ENCODE assay signal across 16 cellular contexts in the genomic region with DNA sequence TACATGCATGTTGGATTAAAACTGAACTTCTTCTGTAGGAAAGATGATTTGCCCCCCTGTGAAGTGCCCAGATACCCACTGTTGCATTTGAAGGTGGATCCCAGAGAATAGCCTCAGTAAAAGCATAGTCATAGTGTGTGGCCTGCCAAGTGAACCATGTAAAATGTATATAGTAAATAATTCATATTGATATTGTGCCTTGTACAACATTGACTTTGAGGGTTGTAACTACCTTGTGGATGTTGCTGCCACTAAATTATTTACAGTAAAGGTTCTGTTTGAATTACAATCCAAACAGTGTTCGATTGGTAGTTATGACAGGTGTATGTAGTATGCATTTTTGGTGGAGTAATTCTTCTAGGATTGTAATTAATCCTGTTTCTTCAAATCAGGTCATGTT. TPM values are rescaled to one million over a fixed set of nuclear protein-coding genes. Genes with fewer than 3 reads are reported as not detected.
DNase-seq lines count a peak whose midpoint lies in the region; ATAC-seq and TF ChIP-seq lines count a peak whose summit lies in the region.
"Had no signal": no experiment of that assay in that cellular context is flagged by ENCODE, and none has a peak within 500 bp of the region (broad histone marks: within the 10 kb centered on the region; RNA-seq: fewer than 3 reads in every experiment).

No MANE protein-coding gene starts in this region.

- no peaks in the 10 kb centered on the region for H3K27me3 ChIP-seq in HUES64 (ENCODE audit: insufficient read depth, low read length)
- no peaks in the 10 kb centered on the region for H3K27me3 ChIP-seq in gastrocnemius medialis
- no peaks in the 10 kb centered on the region for H3K27me3 ChIP-seq in brain microvascular endothelial cell (replicated peaks)
- H3K27me3 ChIP-seq: cardiac muscle cell had no signal

- TF ChIP-seq POLR2A in gastrocnemius medialis (IDR thresholded peaks at IDR 0.05) = no peak
- no peak for TF ChIP-seq POLR2A in GM18505 (IDR thresholded peaks at IDR 0.05; ENCODE audit: borderline replicate concordance, extremely low read depth, insufficient read depth, insufficient read length)

- H3K4me1 ChIP-seq in HUES64 (ENCODE audit: insufficient read depth, low read length) = peaks cover 43% of the 10 kb centered on the region
- H3K4me1 ChIP-seq in gastrocnemius medialis = peaks cover 72 to 76% of the 10 kb centered on the region in 2 donors

- H3K9me3 Mint-ChIP-seq in activated CD4-positive, alpha-beta T cell treated with anti-CD3 and anti-CD28 coated beads for 36 hours (ENCODE audit: low read depth) = no peaks in the 10 kb centered on the region

- H3K9ac ChIP-seq in HUES64 (ENCODE audit: low read depth, low read length) = no peak overlapping the region

- POLR2A ChIA-PET in activated CD4-positive, alpha-beta T cell treated with anti-CD3 and anti-CD28 coated beads for 36 hours (lab: Charles Lee) = interaction anchor here (0.6 kb wide), 1 partner anchor 17 kb away, joined by 3 read pairs; no protein-coding TSS in a partner anchor

- peak overlapping the region; percentile 72 for H3K27ac Mint-ChIP-seq in activated CD4-positive, alpha-beta T cell treated with anti-CD3 and anti-CD28 coated beads for 36 hours

- TF ChIP-seq CTCF in gastrocnemius medialis (IDR thresholded peaks at IDR 0.05 in 4 of 5, conservative IDR thresholded peaks at IDR 0.05 in 1 of 5) = no peak
- no peak for TF ChIP-seq CTCF in brain microvascular endothelial cell (IDR thresholded peaks at IDR 0.05; ENCODE audit: low read depth, low read length, missing control alignments)

- no peaks in the 10 kb centered on the region for H3K27me3 Mint-ChIP-seq in activated CD4-positive, alpha-beta T cell treated with anti-CD3 and anti-CD28 coated beads for 36 hours

- peaks cover 3% of the 10 kb centered on the region; the same call in 1 of the 2 replicates for H3K36me3 ChIP-seq in HUES64 (ENCODE audit: insufficient read depth, low read length)
- no peaks in the 10 kb centered on the region for H3K36me3 ChIP-seq in gastrocnemius medialis
- H3K36me3 ChIP-seq in brain microvascular endothelial cell (replicated peaks) = peaks cover 3% of the 10 kb centered on the region
- H3K36me3 ChIP-seq: cardiac muscle cell had no signal

- H3K36me3 Mint-ChIP-seq in activated CD4-positive, alpha-beta T cell treated with anti-CD3 and anti-CD28 coated beads for 36 hours (ENCODE audit: low read depth) = peaks cover 25% of the 10 kb centered on the region

- 100% methylated on average over 1 of the region's 1 CpG for WGBS in HUES64

- peaks cover 80% of the 10 kb centered on the region for H3K4me1 Mint-ChIP-seq in activated CD4-positive, alpha-beta T cell treated with anti-CD3 and anti-CD28 coated beads for 36 hours

- in situ Hi-C loops in T47D (cut with HindIII; ENCODE audit: low pct_unique_long_range_greater_than_20kb, low sequenced_read_pairs) (no loop called here), gastrocnemius medialis (cut with MboI; ENCODE audit: low sequenced_read_pairs in 4 of 4) (no loop called here), brain microvascular endothelial cell (cut with HindIII; ENCODE audit: low pct_ligation_motif_present, low sequenced_read_pairs) (no loop called here)

- no peak overlapping the region for H3K4me3 ChIP-seq in HUES64 (ENCODE audit: low read length)
- no peak overlapping the region for H3K4me3 ChIP-seq in gastrocnemius medialis
- H3K4me3 ChIP-seq in brain microvascular endothelial cell (ENCODE audit: low read depth, low read length) = no peak overlapping the region
- H3K4me3 ChIP-seq: A549, cardiac muscle cell had no signal

- intact Hi-C loops in activated CD4-positive, alpha-beta T cell treated with anti-CD3 and anti-CD28 coated beads for 36 hours (cut with DNase I, micrococcal nuclease) = loop anchor here in 1 of 2 experiments (5.0 kb wide), 1 partner anchor 87 kb away; no protein-coding TSS in a partner anchor
- intact Hi-C loops in gastrocnemius medialis (cut with DNase I; ENCODE audit: low total_unique reads) = loop anchor here (5.0 kb wide), 1 partner anchor 77 kb away; no protein-coding TSS in a partner anchor

- peak overlapping the region; percentile 71; the same call in 1 of the 2 replicates for H3K27ac ChIP-seq in HUES64 (ENCODE audit: low read depth, low read length)
- peak overlapping the region; percentile 78 to 98 (median 84) for H3K27ac ChIP-seq in gastrocnemius medialis
- no peak overlapping the region for H3K27ac ChIP-seq in brain microvascular endothelial cell
- H3K27ac ChIP-seq: cardiac muscle cell had no signal

- H3K9me3 ChIP-seq in HUES64 (ENCODE audit: insufficient read depth, low read depth, low read length) (no peaks in the 10 kb centered on the region), gastrocnemius medialis (no peaks in the 10 kb centered on the region)
- H3K9me3 ChIP-seq: A549 had no signal

- CTCF ChIA-PET in activated CD4-positive, alpha-beta T cell treated with anti-CD3 and anti-CD28 coated beads for 36 hours (lab: Charles Lee) = interaction anchor here (1.0 kb wide), 1 partner anchor 64 kb away, joined by 4 read pairs; no protein-coding TSS in a partner anchor

- no peak for ATAC-seq in activated CD4-positive, alpha-beta T cell treated with anti-CD3 and anti-CD28 coated beads for 36 hours
- ATAC-seq in gastrocnemius medialis (no peak), GM18505 (IDR thresholded peaks at IDR 0.05; ENCODE audit: unreplicated experiment) (no peak)
- ATAC-seq: left ventricle myocardium superior had no signal

- no peak for DNase-seq in activated CD4-positive, alpha-beta T cell treated with anti-CD3 and anti-CD28 coated beads for 36 hours
- no peak for DNase-seq in activated CD4-positive, alpha-beta T cell treated with anti-CD3 and anti-CD28 coated beads, Interleukin-2, amount 50 U/mL, for 1 hour
- DNase-seq in T47D (ENCODE audit: low read depth in 1 of 2, low spot score in 1 of 2) (peak; percentile 40 to 68), gastrocnemius medialis (no peak), brain microvascular endothelial cell (no peak), T-helper 9 cell (no peak)
- DNase-seq: activated CD4-positive, CD25-positive, alpha-beta regulatory T cell treated with anti-CD3 and anti-CD28 coated beads, Interleukin-2, amount 50 U/mL, for 72 hours; DMS79 treated with DMSO at 0.1 percent for 48 hours; Karpas-422; left ventricle myocardium superior; NCI-H1694 treated with DMSO at 0.1 percent for 48 hours; NK-92 treated with Interleukin-12 subunit alpha and Interleukin-12 subunit beta, amount 100 ng/mL, for 24 hours had no signal

- H3K4me3 Mint-ChIP-seq in activated CD4-positive, alpha-beta T cell treated with anti-CD3 and anti-CD28 coated beads for 36 hours = no peak overlapping the region

RNA-seq across cellular contexts. Expression of gene TMEM131L, which starts 19.2 kb away (rescaled TPM):
- total RNA-seq in activated CD4-positive, alpha-beta T cell treated with anti-CD3 and anti-CD28 coated beads for 36 hours = 10 to 100 TPM; 45.8 to 45.9 TPM
- polyA plus RNA-seq in HUES64 (2013, experiment 1 of 2) = 18.4 TPM
- 17.6 TPM for polyA plus RNA-seq in HUES64 (2013, experiment 2 of 2)
- 10 to 100 TPM in 1 of 4 donors, 1 to 10 TPM in 3; 4.6 to 21.4 (median 9.5) TPM for total RNA-seq in gastrocnemius medialis

Comparison
In these comparisons a context has a peak if more than half of its experiments do, and no peak if none do; other contexts are left out.
1. DNase-seq: peak in T47D (2 of 2); none in activated CD4-positive, alpha-beta T cell treated with anti-CD3 and anti-CD28 coated beads for 36 hours (single experiment), activated CD4-positive, alpha-beta T cell treated with anti-CD3 and anti-CD28 coated beads, Interleukin-2, amount 50 U/mL, for 1 hour (single experiment), gastrocnemius medialis (0 of 2), brain microvascular endothelial cell (single experiment) and T-helper 9 cell (single experiment).